ENCODE assay signal across 17 cellular contexts in the genomic region with DNA sequence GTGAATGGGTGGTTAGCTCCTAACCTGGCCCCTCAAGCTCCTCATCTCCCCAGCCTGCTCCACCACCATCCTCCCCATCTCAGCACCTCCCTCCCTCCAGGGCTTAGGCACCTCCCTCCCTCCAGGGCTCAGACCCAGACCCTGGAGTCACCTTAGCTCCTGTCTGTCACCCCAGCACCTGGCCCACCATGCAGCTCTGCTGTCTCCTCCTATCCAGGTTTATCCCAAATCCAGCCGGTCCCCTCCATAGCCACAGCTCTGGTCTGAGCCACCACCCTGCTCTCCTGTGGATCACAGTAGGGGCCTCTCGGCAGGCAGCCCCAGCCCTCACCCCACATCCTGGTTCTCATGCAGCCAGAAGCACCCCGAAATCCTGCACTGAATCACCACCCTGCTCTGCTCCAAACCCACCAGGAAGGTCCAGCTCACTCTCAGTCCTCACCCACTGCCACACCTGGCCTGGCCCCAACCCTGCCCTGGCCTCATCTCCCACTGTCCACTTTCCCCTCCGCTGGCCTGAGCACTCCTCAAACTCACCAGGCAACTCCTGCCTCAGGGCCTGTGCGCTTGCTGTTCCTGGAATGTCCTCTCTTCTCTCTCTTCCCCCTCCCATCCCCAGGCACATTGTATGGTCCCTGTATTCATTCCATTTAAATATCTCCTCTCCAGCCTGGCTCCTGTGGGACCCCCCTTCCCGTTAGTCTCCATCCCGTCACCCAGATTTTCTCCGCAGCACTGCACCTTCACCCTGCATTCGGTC.
A peak's percentile ranks its signal among the peaks of the same experiment; 100 is the strongest.
DNase-seq lines count a peak whose midpoint lies in the region; ATAC-seq and TF ChIP-seq lines count a peak whose summit lies in the region.
"Had no signal": no experiment of that assay in that cellular context is flagged by ENCODE, and none has a peak within 500 bp of the region (broad histone marks: within the 10 kb centered on the region; RNA-seq: fewer than 3 reads in every experiment).

No MANE protein-coding gene starts in this region.

- WGBS in neuronal stem cell (ENCODE audit: extremely low coverage in 2 of 2, insufficient read length in 2 of 2, insufficient replicate concordance in 1 of 2), 2 donors = no CpG with 5 or more reads among the region's 9 CpGs

- H3K23ac ChIP-seq in neuronal stem cell (ENCODE audit: low read depth, low read length, poor library complexity) = no peak overlapping the region

- no peaks in the 10 kb centered on the region for H3K9me2 ChIP-seq in GM23338 (ENCODE audit: insufficient read depth)

- no peak overlapping the region for H3K27ac ChIP-seq in GM23338 (ENCODE audit: low read depth)
- H3K27ac ChIP-seq in neuronal stem cell (replicated peaks; ENCODE audit: low read length) = peak overlapping the region; percentile 46
- no peak overlapping the region for H3K27ac ChIP-seq in CD4-positive, alpha-beta memory T cell (ENCODE audit: low read depth, low read length)
- H3K27ac ChIP-seq: SJSA1 had no signal

- H3K4me1 ChIP-seq in GM23338 (ENCODE audit: insufficient read depth) (peaks cover 2% of the 10 kb centered on the region; the same call in 1 of the 2 replicates), neuronal stem cell (ENCODE audit: control insufficient read depth in 2 of 2, insufficient read depth in 1 of 2, low read depth in 1 of 2, low read length in 2 of 2) (peaks cover 19 to 22% of the 10 kb centered on the region in 2 donors)
- H3K4me1 ChIP-seq in CD4-positive, alpha-beta memory T cell (ENCODE audit: insufficient read depth, low read length) = peaks cover 8% of the 10 kb centered on the region
- H3K4me1 ChIP-seq: SJSA1 had no signal

- peak overlapping the region; percentile 68 for H2BK120ac ChIP-seq in neuronal stem cell (ENCODE audit: low read depth, low read length)

- peak overlapping the region; percentile 95 for H2AFZ ChIP-seq in GM23338
- peak overlapping the region; percentile 81 for H2AFZ ChIP-seq in neuronal stem cell (ENCODE audit: low read length)

- H3K79me1 ChIP-seq in neuronal stem cell (ENCODE audit: low read depth, low read length) = no peaks in the 10 kb centered on the region

- H3F3A ChIP-seq in GM23338 (replicated peaks; ENCODE audit: low read depth) = no peaks in the 10 kb centered on the region

- H3K79me2 ChIP-seq in GM23338 (replicated peaks; ENCODE audit: insufficient read depth) = no peaks in the 10 kb centered on the region

- H3K18ac ChIP-seq in neuronal stem cell (ENCODE audit: low read length) = peak overlapping the region; percentile 95

- H3K36me3 Mint-ChIP-seq in GM23338 (ENCODE audit: low read depth) = no peaks in the 10 kb centered on the region; the same call in 2 of the 3 replicates
- no peaks in the 10 kb centered on the region for H3K36me3 Mint-ChIP-seq in WTC11
- no peaks in the 10 kb centered on the region for H3K36me3 Mint-ChIP-seq in CD4-positive, alpha-beta memory T cell
- peaks cover 5% of the 10 kb centered on the region for H3K36me3 Mint-ChIP-seq in effector memory CD8-positive, alpha-beta T cell (ENCODE audit: insufficient read depth)
- H3K36me3 Mint-ChIP-seq: CD8-positive, alpha-beta memory T cell had no signal

- H3K36me3 ChIP-seq in GM23338 (ENCODE audit: insufficient read depth) (no peaks in the 10 kb centered on the region), neuronal stem cell (replicated peaks in 1 of 2; ENCODE audit: control insufficient read depth in 2 of 2, insufficient read depth in 2 of 2, low read length in 2 of 2) (no peaks in the 10 kb centered on the region)
- H3K36me3 ChIP-seq in CD4-positive, alpha-beta memory T cell (ENCODE audit: insufficient read depth, low read length) = no peaks in the 10 kb centered on the region
- H3K36me3 ChIP-seq: SJSA1 had no signal

- no peak overlapping the region for H3K4me3 ChIP-seq in GM23338
- no peak overlapping the region for H3K4me3 ChIP-seq in neuronal stem cell (ENCODE audit: low read length in 2 of 2)
- H3K4me3 ChIP-seq in CD4-positive, alpha-beta memory T cell (ENCODE audit: low read length in 2 of 2) = no peak overlapping the region
- H3K4me3 ChIP-seq: SJSA1 had no signal

- 0 out of 2 replicates have a peak overlapping the region, but pooled peaks have one; percentile 50 for H3K27ac Mint-ChIP-seq in GM23338
- no peak overlapping the region for H3K27ac Mint-ChIP-seq in WTC11
- H3K27ac Mint-ChIP-seq in CD4-positive, alpha-beta memory T cell = peak overlapping the region in 1 of 7 donors; percentile 51
- H3K27ac Mint-ChIP-seq in effector memory CD8-positive, alpha-beta T cell = peak overlapping the region in 1 of 2 donors; percentile 11
- H3K27ac Mint-ChIP-seq: B cell had no signal

- DNase-seq in GM23338 (ENCODE audit: low spot score) = peak; percentile 40
- DNase-seq in WTC11 (ENCODE audit: low spot score) = no peak
- peak; percentile 29 for DNase-seq in left kidney (ENCODE audit: low read depth, low spot score)
- no peak for DNase-seq in neuronal stem cell (ENCODE audit: low spot score)
- DNase-seq in CD4-positive, alpha-beta memory T cell = no peak
- DNase-seq in effector memory CD8-positive, alpha-beta T cell = no peak
- DNase-seq in anterior cingulate cortex (lab: John Stamatoyannopoulos, UW) = no peak
- DNase-seq: CD8-positive, alpha-beta memory T cell; H7; IMR-90; MV-4-11; NCI-H1436 treated with DMSO at 0.1 percent for 48 hours; NCI-H2081; NCI-H524 had no signal

- H3K27me3 ChIP-seq in GM23338 (ENCODE audit: insufficient read depth) (peaks cover 7% of the 10 kb centered on the region; the same call in 1 of the 2 replicates), neuronal stem cell (ENCODE audit: control insufficient read depth in 3 of 3, insufficient read depth in 3 of 3, low read depth in 1 of 3, low read length in 3 of 3) (peaks cover 0 to 4% (median under 1%) of the 10 kb centered on the region in 3 experiments)
- no peaks in the 10 kb centered on the region for H3K27me3 ChIP-seq in CD4-positive, alpha-beta memory T cell (ENCODE audit: insufficient read depth, low read length)
- H3K27me3 ChIP-seq: SJSA1 had no signal

- H3K4me1 Mint-ChIP-seq in GM23338 = peaks cover 17% of the 10 kb centered on the region
- H3K4me1 Mint-ChIP-seq in WTC11 = peaks cover 21% of the 10 kb centered on the region
- H3K4me1 Mint-ChIP-seq in CD4-positive, alpha-beta memory T cell = peaks cover 0 to 5% (median 0%) of the 10 kb centered on the region in 4 donors
- peaks cover 7 to 12% of the 10 kb centered on the region in 2 donors for H3K4me1 Mint-ChIP-seq in effector memory CD8-positive, alpha-beta T cell (ENCODE audit: low read depth in 2 of 2)

- H4K91ac ChIP-seq in neuronal stem cell (ENCODE audit: low read depth, low read length, poor library complexity) = peak overlapping the region; percentile 89

- no peak overlapping the region for H3K9ac ChIP-seq in neuronal stem cell (ENCODE audit: low read depth, low read length, poor library complexity)

- peak overlapping the region; percentile 72 for H3K14ac ChIP-seq in neuronal stem cell (ENCODE audit: low read length)

- H3K9me3 Mint-ChIP-seq in GM23338 (no peaks in the 10 kb centered on the region; the same call in 2 of the 3 replicates), WTC11 (no peaks in the 10 kb centered on the region)
- no peaks in the 10 kb centered on the region for H3K9me3 Mint-ChIP-seq in CD4-positive, alpha-beta memory T cell
- no peaks in the 10 kb centered on the region for H3K9me3 Mint-ChIP-seq in effector memory CD8-positive, alpha-beta T cell
- H3K9me3 Mint-ChIP-seq: CD8-positive, alpha-beta memory T cell had no signal

- CTCF ChIA-PET in WTC11 (lab: Charles Lee) = no interaction called here
- CTCF ChIA-PET in CD4-positive, alpha-beta memory T cell (lab: Charles Lee; ENCODE audit: partially characterized antibody) = interaction anchor here (1.1 kb wide), 1 partner anchor 772 kb away, joined by 3 read pairs; no protein-coding TSS in a partner anchor

- peak overlapping the region; percentile 27 for H2BK12ac ChIP-seq in neuronal stem cell (ENCODE audit: low read length)

- H3K4ac ChIP-seq in neuronal stem cell (ENCODE audit: low read length) = no peak overlapping the region

- peak overlapping the region; percentile 87 for H2AK5ac ChIP-seq in neuronal stem cell (ENCODE audit: low read depth, low read length)

- no peaks in the 10 kb centered on the region for H4K20me1 ChIP-seq in GM23338 (replicated peaks; ENCODE audit: insufficient read depth)

- no peaks in the 10 kb centered on the region for H3K9me3 ChIP-seq in neuronal stem cell (replicated peaks in 1 of 2; ENCODE audit: control insufficient read depth in 2 of 2, insufficient read depth in 1 of 2, low read depth in 1 of 2, low read length in 2 of 2)
- H3K9me3 ChIP-seq in CD4-positive, alpha-beta memory T cell (ENCODE audit: control insufficient read depth in 1 of 2, low read length in 2 of 2) = no peaks in the 10 kb centered on the region
- H3K9me3 ChIP-seq: SJSA1 had no signal

- peak overlapping the region; percentile 69 for H2BK5ac ChIP-seq in neuronal stem cell (ENCODE audit: low read length)

- intact Hi-C loops in CD4-positive, alpha-beta memory T cell (cut with micrococcal nuclease) = no loop called here

- H3K4me2 ChIP-seq in GM23338 (no peak overlapping the region), neuronal stem cell (ENCODE audit: insufficient read depth, low read length, poor library complexity, severe bottlenecking) (no peak overlapping the region)

- POLR2A ChIA-PET in WTC11 (lab: Charles Lee) = no interaction called here
- POLR2A ChIA-PET in CD4-positive, alpha-beta memory T cell (lab: Charles Lee; ENCODE audit: partially characterized antibody) = no interaction called here

- peak overlapping the region; percentile 88 for H2BK15ac ChIP-seq in neuronal stem cell (ENCODE audit: low read length)

- H4K8ac ChIP-seq in neuronal stem cell (ENCODE audit: low read depth, low read length) = peak overlapping the region; percentile 94

- peaks cover 23% of the 10 kb centered on the region for H3K27me3 Mint-ChIP-seq in GM23338 (ENCODE audit: insufficient read depth, low read depth, poor library complexity)
- peaks cover 7% of the 10 kb centered on the region for H3K27me3 Mint-ChIP-seq in WTC11 (ENCODE audit: low read depth)
- peaks cover 0 to 2% of the 10 kb centered on the region in 2 donors for H3K27me3 Mint-ChIP-seq in CD4-positive, alpha-beta memory T cell
- peaks cover 22 to 42% of the 10 kb centered on the region in 2 donors for H3K27me3 Mint-ChIP-seq in effector memory CD8-positive, alpha-beta T cell

- TF ChIP-seq CTCF in GM23338 (conservative IDR thresholded peaks at IDR 0.05; ENCODE audit: low read depth in 2 of 2) (no peak), WTC11 (IDR thresholded peaks at IDR 0.05) (no peak)

- ATAC-seq in GM23338 (peak; percentile 29), WTC11 (peak; percentile 22; the same call in 1 of the 2 replicates), GM21423 (IDR thresholded peaks at IDR 0.05; ENCODE audit: unreplicated experiment) (no peak)
- ATAC-seq in effector memory CD8-positive, alpha-beta T cell (replicated peaks) = no peak

- no peak overlapping the region for H3K4me3 Mint-ChIP-seq in GM23338
- H3K4me3 Mint-ChIP-seq in WTC11 = no peak overlapping the region
- H3K4me3 Mint-ChIP-seq in CD4-positive, alpha-beta memory T cell = no peak overlapping the region
- H3K4me3 Mint-ChIP-seq in effector memory CD8-positive, alpha-beta T cell = no peak overlapping the region
- H3K4me3 Mint-ChIP-seq: B cell had no signal

TF ChIP-seq in GM23338, 12 proteins besides CTCF, POLR2A, EP300 and RAD21 (continues in another document):
- TF ChIP-seq EZH2 (IDR thresholded peaks at IDR 0.05; ENCODE audit: low read depth, unreplicated experiment) = no peak

Comparison
In these comparisons a context has a peak if more than half of its experiments do, and no peak if none do; other contexts are left out.
1. ATAC-seq: peak in GM23338 (single experiment) and WTC11 (single experiment); none in GM21423 (single experiment) and effector memory CD8-positive, alpha-beta T cell (single experiment).
2. DNase-seq: peak in GM23338 (single experiment) and left kidney (single experiment); none in WTC11 (single experiment), neuronal stem cell (single experiment), CD4-positive, alpha-beta memory T cell (0 of 5), effector memory CD8-positive, alpha-beta T cell (0 of 3) and anterior cingulate cortex (0 of 58).